Comparison of ENCODE assay signal across 8 cellular contexts in the genomic region with DNA sequence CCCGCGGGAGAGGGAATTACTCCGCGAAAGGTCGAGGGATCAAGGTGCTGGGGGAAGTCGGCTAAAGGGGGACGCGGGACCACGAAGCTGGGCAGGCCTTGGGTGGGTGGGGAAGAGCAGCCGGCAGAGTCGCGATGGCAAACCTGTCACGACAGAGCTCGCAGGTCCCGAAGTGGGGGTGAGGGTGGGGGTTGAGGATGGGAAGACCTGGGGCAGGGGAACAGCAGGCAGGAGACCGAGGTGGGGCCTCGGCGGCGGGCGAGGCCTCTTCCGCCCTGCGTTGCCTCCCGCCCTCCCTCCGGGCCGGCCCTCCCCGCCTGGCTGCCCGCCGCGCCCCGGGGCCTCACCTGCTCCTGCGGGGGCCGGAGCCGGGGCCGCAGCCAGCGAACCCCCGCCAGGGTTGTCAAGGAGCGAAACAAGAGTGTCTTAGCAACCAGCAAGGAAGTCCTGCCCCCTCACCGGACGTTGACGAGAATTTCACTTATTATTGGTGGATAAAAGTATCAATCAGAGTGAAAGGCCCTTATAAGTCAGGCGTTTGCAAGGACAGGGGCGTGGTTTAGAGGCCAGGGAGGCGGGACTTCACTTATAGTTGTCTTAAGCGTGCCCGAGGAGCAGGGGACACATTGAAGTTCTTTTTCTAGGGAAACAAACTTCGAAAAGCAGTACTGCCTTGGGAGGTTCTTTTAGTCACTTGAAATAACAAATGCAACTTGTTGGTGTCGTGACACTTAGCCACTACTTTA. TPM values are rescaled to one million over a fixed set of nuclear protein-coding genes. Genes with fewer than 3 reads are reported as not detected.
DNase-seq lines count a peak whose midpoint lies in the region; ATAC-seq, FAIRE-seq and TF ChIP-seq lines count a peak whose summit lies in the region.

A gene with protein sequence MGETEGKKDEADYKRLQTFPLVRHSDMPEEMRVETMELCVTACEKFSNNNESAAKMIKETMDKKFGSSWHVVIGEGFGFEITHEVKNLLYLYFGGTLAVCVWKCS (minus strand): TSS at position 423 of the 746 bp plus-strand sequence. CDS start 11,412 bp downstream, outside the sequence.

- H3K4me1 ChIP-seq in cardiac muscle cell (ENCODE audit: low read depth), result peaks cover 8% of the 10 kb centered on the region
- H3K4me1 ChIP-seq in pancreas, result peaks cover 6 to 13% (median 6%) of the 10 kb centered on the region in 3 donors
- H3K4me1 ChIP-seq in tibial artery, result peaks cover 0 to 17% (median 11%) of the 10 kb centered on the region in 4 donors

- H3K27ac ChIP-seq in adipose tissue (ENCODE audit: low read depth, low read length) (no peak within 1 kb of the TSS), cardiac muscle cell (peak within 1 kb of the TSS; percentile 68), pancreas (peak within 1 kb of the TSS; percentile 67 to 78 (median 74)), tibial artery (peak within 1 kb of the TSS; percentile 90 to 92)

- ATAC-seq in HG02840 (IDR thresholded peaks at IDR 0.05; ENCODE audit: low FRiP score, unreplicated experiment) (peak; percentile 92), pancreas (peak; percentile 96 to 99 (median 98))

- TF ChIP-seq CTCF in cardiac muscle cell (IDR thresholded peaks at IDR 0.05; ENCODE audit: low read depth, low read length) (no peak), pancreas (IDR thresholded peaks at IDR 0.05) (no peak), tibial artery (IDR thresholded peaks at IDR 0.05) (no peak)

- peak within 1 kb of the TSS; percentile 77 for H3K4me3 ChIP-seq in cardiac muscle cell
- H3K4me3 ChIP-seq in pancreas, result peak within 1 kb of the TSS; percentile 59 to 91 (median 79)
- H3K4me3 ChIP-seq in tibial artery, result peak within 1 kb of the TSS; percentile 85 to 94

- peak; percentile 88 for DNase-seq in GM12891 (ENCODE audit: insufficient read length, low spot score)
- peak; percentile 98 for DNase-seq in NCI-H1436 (lab: John Stamatoyannopoulos, UW)
- peak; percentile 98 for DNase-seq in SW480 (ENCODE audit: low spot score)
- peak; percentile 98 to 99 for DNase-seq in cardiac muscle cell (ENCODE audit: low read depth in 1 of 2, low spot score in 1 of 2)
- peak; percentile 84 to 97 (median 96) for DNase-seq in pancreas
- peak; percentile 98 to 99 for DNase-seq in tibial artery

- TF ChIP-seq POLR2A in GM12891 (IDR thresholded peaks at IDR 0.05; ENCODE audit: low read depth, low read length), result peak; percentile 63; the same call in 1 of the 2 replicates

- H3K36me3 ChIP-seq in cardiac muscle cell (no peaks in the 10 kb centered on the region), pancreas (no peaks in the 10 kb centered on the region), tibial artery (peaks cover 0 to 15% (median 8%) of the 10 kb centered on the region in 3 donors)

- WGBS in adipose tissue, 3 donors, result 0 to 1% (median 1%) methylated on average over 40 to 46 of the region's 47 CpGs
- WGBS in pancreas, 2 donors, result 1% methylated on average over 36 to 47 of the region's 47 CpGs

- peak; percentile 95 for FAIRE-seq in GM12891 (lab: Jason Lieb, UNC)
- FAIRE-seq in pancreas (lab: Jason Lieb, UNC), result peak; percentile 88

- intact Hi-C loops in pancreas (cut with DNase I), result no loop called here
- intact Hi-C loops in tibial artery (cut with DNase I; ENCODE audit: low total_unique reads), result loop anchor here (10.0 kb wide), 1 partner anchor 51 kb away; a partner anchor contains a TSS

- H3K27me3 ChIP-seq in cardiac muscle cell (peaks cover 32% of the 10 kb centered on the region), pancreas (no peaks in the 10 kb centered on the region), tibial artery (peaks cover 0 to 6% of the 10 kb centered on the region in 2 donors)

- no peaks in the 10 kb centered on the region for H3K9me3 ChIP-seq in cardiac muscle cell (ENCODE audit: low read depth)
- H3K9me3 ChIP-seq in pancreas, result no peaks in the 10 kb centered on the region
- no peaks in the 10 kb centered on the region for H3K9me3 ChIP-seq in tibial artery

TF ChIP-seq in GM12891, 5 proteins besides CTCF, POLR2A, EP300 and RAD21:
- peak; percentile 55 for TF ChIP-seq SPI1 (IDR thresholded peaks at IDR 0.05; ENCODE audit: low read depth, low read length)
- no peak for TF ChIP-seq POLR2AphosphoS5 (IDR thresholded peaks at IDR 0.05; ENCODE audit: low read depth, low read length)
- no peak for TF ChIP-seq POU2F2 (IDR thresholded peaks at IDR 0.05; ENCODE audit: low read depth, low read length)
- no peak for TF ChIP-seq TAF1 (IDR thresholded peaks at IDR 0.05; ENCODE audit: low read depth, low read length)

RNA-seq across cellular contexts. Expression of the gene that starts here (rescaled TPM):
- polyA plus RNA-seq in GM12891 (2012; ENCODE audit: low read depth, missing spikeins), result 6.6 TPM
- polyA plus RNA-seq in adipose tissue (10 to 100 TPM; 11.6 to 16.0 (median 14.2) TPM), cardiac muscle cell (39.7 and 55.4 TPM in 2 replicates), pancreas (10 to 100 TPM; 12.2 to 16.2 TPM)
- total RNA-seq in cardiac muscle cell (42.3 and 48.5 TPM in 2 replicates), pancreas (10 to 100 TPM in 4 of 6 donors, 1 to 10 TPM in 2; 7.7 to 13.9 (median 10.7) TPM)
